In genomic region chr5:83177803-83178202, GRCh38 we compare ENCODE assay signal across 20 cellular contexts.
"Had no signal": no experiment of that assay in that cellular context is flagged by ENCODE, and none has a peak within 500 bp of the region (broad histone marks: within the 10 kb centered on the region; RNA-seq: fewer than 3 reads in every experiment).

No MANE protein-coding gene starts in this region.

- H3K36me3 ChIP-seq: esophagus squamous epithelium, neural progenitor cell, right lobe of liver, stomach, thyroid gland had no signal

- H3K9me3 ChIP-seq: esophagus squamous epithelium, mucosa of descending colon, right lobe of liver, stomach, thyroid gland had no signal

- H2AFZ ChIP-seq: neural progenitor cell, parathyroid adenoma had no signal

- H3K79me2 ChIP-seq: parathyroid adenoma had no signal

- H3K27me3 ChIP-seq: esophagus squamous epithelium, neural progenitor cell, right lobe of liver, stomach, thyroid gland had no signal

- H3K4me3 ChIP-seq: esophagus squamous epithelium, lung, mucosa of descending colon, neural progenitor cell, right lobe of liver, stomach, thyroid gland had no signal

- H3K4me1 ChIP-seq: esophagus squamous epithelium, neural progenitor cell, parathyroid adenoma, thyroid gland had no signal

- H3K9ac ChIP-seq: neural progenitor cell, parathyroid adenoma had no signal

- H3K27ac ChIP-seq: esophagus squamous epithelium, neural progenitor cell, parathyroid adenoma, right lobe of liver, stomach, thyroid gland had no signal

- DNase-seq: cortex of kidney; effector memory CD8-positive, alpha-beta T cell; esophagus squamous epithelium; kidney; mucosa of descending colon; naive B cell; right lobe of liver; small intestine; stimulated activated CD4-positive, alpha-beta T cell treated with anti-CD3 and anti-CD28 coated beads, Interleukin-12 subunit alpha, Interleukin-12 subunit beta, amount 100 ng/mL, for 4 hours; stimulated activated CD4-positive, alpha-beta T cell treated with anti-CD3 and anti-CD28 coated beads, Interleukin-2, amount 100 ng/mL, for 24 hours; stimulated activated CD4-positive, alpha-beta T cell treated with anti-CD3 and anti-CD28 coated beads, Interleukin-4, amount 100 ng/mL, for 24 hours; stimulated activated naive CD4-positive, alpha-beta T cell treated with Interleukin-2 at 50 U/mL for 16 hours; stomach; thyroid gland had no signal

- ATAC-seq: effector memory CD8-positive, alpha-beta T cell; left lobe of liver; mucosa of descending colon; natural killer cell treated with Interleukin-12 subunit alpha and Interleukin-12 subunit beta and Interleukin-15 and Interleukin-18, amount 100 ng/mL, for 72 hours; right lobe of liver; stimulated activated effector memory CD8-positive, alpha-beta T cell treated with anti-CD3 and anti-CD28 coated beads, Interleukin-12 subunit alpha, Interleukin-12 subunit beta, amount 100 ng/mL, for 72 hours had no signal

- H3K4me2 ChIP-seq: neural progenitor cell had no signal
